Comparison of ENCODE assay signal across 30 cellular contexts in genomic region chr14:53872551-53873188, GRCh38.
"Had no signal": no experiment of that assay in that cellular context is flagged by ENCODE, and none has a peak within 500 bp of the region (broad histone marks: within the 10 kb centered on the region; RNA-seq: fewer than 3 reads in every experiment).

No MANE protein-coding gene starts in this region.

- ATAC-seq: activated CD4-positive, alpha-beta T cell treated with anti-CD3 and anti-CD28 coated beads for 36 hours; activated naive CD4-positive, alpha-beta T cell treated with anti-CD3 and anti-CD28 coated beads, Interleukin-2, amount 50 U/mL, for 72 hours; activated T-helper 17 cell treated with anti-CD3 and anti-CD28 coated beads, Interleukin-2, amount 50 U/mL, for 72 hours; effector memory CD8-positive, alpha-beta T cell; lower lobe of right lung; right lobe of liver; stimulated activated memory B cell treated with anti-CD40 and anti-IgM and Interleukin-4, amounts not matched to agents 10 μg/mL and 1 μg/mL and 100 μg/mL, for 72 hours had no signal

- H3K4me2 ChIP-seq: neural progenitor cell had no signal

- DNase-seq: activated B cell treated with CpG ODN at 0.5 μM for 24 hours; activated CD4-positive, alpha-beta T cell treated with anti-CD3 and anti-CD28 coated beads for 36 hours; activated CD4-positive, alpha-beta T cell treated with anti-CD3 and anti-CD28 coated beads, Interleukin-2, amount 50 U/mL, for 4 hours; activated CD8-positive, alpha-beta memory T cell treated with anti-CD3 and anti-CD28 coated beads for 24 hours; activated CD8-positive, alpha-beta memory T cell treated with anti-CD3 and anti-CD28 coated beads, Interleukin-2, amount 50 U/mL, for 4 hours; activated T-cell treated with anti-CD3 and anti-CD28 coated beads, Interleukin-2, amount 50 U/mL, for 24 hours; dorsolateral prefrontal cortex; effector memory CD8-positive, alpha-beta T cell; esophagus squamous epithelium; foreskin melanocyte; hypothalamus; left cardiac atrium; lower lobe of right lung; mesendoderm; naive B cell; posterior cingulate gyrus; right lobe of liver; stimulated activated CD4-positive, alpha-beta T cell treated with anti-CD3 and anti-CD28 coated beads, Interleukin-2, amount 100 ng/mL, for 24 hours; stomach; T-helper 1 cell had no signal

- FAIRE-seq: colon had no signal

- H3K36me3 ChIP-seq: ascending aorta, breast epithelium, esophagus squamous epithelium, lower lobe of right lung, neural progenitor cell, right lobe of liver, stomach, suprapubic skin, tibial nerve had no signal

- H3K9me3 ChIP-seq: ascending aorta, breast epithelium, esophagus squamous epithelium, lower lobe of right lung, right lobe of liver, stomach, suprapubic skin, tibial nerve had no signal

- H3K9ac ChIP-seq: neural progenitor cell had no signal

- H3K27ac ChIP-seq: ascending aorta, breast epithelium, dorsolateral prefrontal cortex, esophagus squamous epithelium, lower lobe of right lung, neural progenitor cell, right lobe of liver, skin epidermis, stomach, suprapubic skin, tibial nerve had no signal

- H3K4me3 ChIP-seq: ascending aorta, breast epithelium, dorsolateral prefrontal cortex, esophagus squamous epithelium, lower lobe of right lung, neural progenitor cell, right lobe of liver, skin epidermis, stomach, suprapubic skin, tibial nerve had no signal

- H3K27me3 ChIP-seq: ascending aorta, breast epithelium, dorsolateral prefrontal cortex, esophagus squamous epithelium, neural progenitor cell, right lobe of liver, stomach, suprapubic skin, tibial nerve had no signal

- H3K4me1 ChIP-seq: breast epithelium, neural progenitor cell, right lobe of liver had no signal
